24 cellular contexts compared by ENCODE assay signal in the genomic region with DNA sequence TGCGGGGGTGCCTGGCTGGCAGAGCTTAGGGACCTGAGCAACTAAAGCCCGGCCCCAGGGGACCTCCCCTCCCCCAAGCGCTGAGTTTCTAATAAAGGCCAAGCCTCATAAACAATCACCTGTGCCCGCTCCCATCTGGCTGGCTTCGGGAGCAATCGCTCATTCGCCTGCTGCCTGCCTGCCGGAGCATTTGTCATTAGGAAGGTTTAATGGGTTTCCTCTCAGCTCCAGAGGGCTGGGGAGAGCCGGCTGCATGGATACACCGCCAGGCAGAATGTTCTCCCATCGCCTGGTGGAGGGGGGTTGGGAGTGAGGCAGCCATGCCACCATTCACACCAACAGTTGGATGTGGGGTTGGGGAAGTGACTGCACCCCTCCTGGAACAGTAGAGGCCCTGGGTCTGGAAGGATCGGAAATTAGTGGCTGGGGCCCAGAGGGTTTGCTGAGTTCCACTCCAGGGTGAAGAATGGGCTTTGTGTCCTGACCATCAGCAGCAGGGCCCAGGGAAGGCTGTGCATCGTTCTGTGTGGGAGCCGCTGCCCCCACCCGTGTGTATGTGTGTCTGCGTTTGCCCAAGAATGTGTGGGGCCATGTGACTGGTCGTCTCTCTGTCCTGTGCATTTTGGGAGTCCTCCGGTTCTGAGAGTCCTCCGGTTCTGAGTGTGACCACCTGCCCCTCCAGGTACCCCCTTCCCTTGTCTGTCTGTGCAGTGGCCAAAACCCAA. TPM values are rescaled to one million over a fixed set of nuclear protein-coding genes. Genes with fewer than 3 reads are reported as not detected.
DNase-seq lines count a peak whose midpoint lies in the region; ATAC-seq, FAIRE-seq and TF ChIP-seq lines count a peak whose summit lies in the region.
"Had no signal": no experiment of that assay in that cellular context is flagged by ENCODE, and none has a peak within 500 bp of the region (broad histone marks: within the 10 kb centered on the region; RNA-seq: fewer than 3 reads in every experiment).

No MANE protein-coding gene starts in this region.

- H2BK20ac ChIP-seq in H1 (ENCODE audit: low read length): no peak overlapping the region

- peak overlapping the region; percentile 46 for H3K27ac Mint-ChIP-seq in activated naive CD8-positive, alpha-beta T cell
- no peak overlapping the region for H3K27ac Mint-ChIP-seq in activated naive CD8-positive, alpha-beta T cell treated with anti-CD3 and anti-CD28 coated beads for 36 hours
- H3K27ac Mint-ChIP-seq: activated CD8-positive, alpha-beta memory T cell treated with anti-CD3 and anti-CD28 coated beads, Interleukin-2, amount 10 ng/mL, durations not matched to agents 7 days and 5 days; activated naive CD8-positive, alpha-beta T cell treated with anti-CD3 and anti-CD28 coated beads, Interleukin-2, amount 50 U/mL, for 24 hours; activated T-helper 2 cell treated with anti-CD3 and anti-CD28 coated beads, Interferon-gamma antibody, Interleukin-2, Interleukin-4, amounts not matched to agents 10 μg/mL and 5 μg/mL and 100 μg/mL, durations not matched to agents 14 hours and 24 hours and 36 hours had no signal

- FAIRE-seq in H1 (lab: Jason Lieb, UNC): no peak
- FAIRE-seq: bronchial epithelial cell, G401.6, TTC549, urothelium cell line had no signal

- H4K8ac ChIP-seq in H1 (ENCODE audit: extremely low read depth, insufficient read depth, low read length): peak overlapping the region; percentile 18; the same call in 1 of the 2 replicates

- TF ChIP-seq CTCF in H1 (IDR thresholded peaks at IDR 0.05; ENCODE audit: control extremely low read depth in 1 of 3, insufficient read depth in 1 of 3, low read depth in 1 of 3, low read length in 3 of 3): no peak

- H3K56ac ChIP-seq in H1 (replicated peaks; ENCODE audit: insufficient read length, low read depth, low read length): no peak overlapping the region

- H3K4me3 Mint-ChIP-seq in activated naive CD8-positive, alpha-beta T cell: no peak overlapping the region
- H3K4me3 Mint-ChIP-seq in activated naive CD8-positive, alpha-beta T cell treated with anti-CD3 and anti-CD28 coated beads for 36 hours: no peak overlapping the region
- H3K4me3 Mint-ChIP-seq: activated CD8-positive, alpha-beta memory T cell treated with anti-CD3 and anti-CD28 coated beads, Interleukin-2, amount 10 ng/mL, durations not matched to agents 7 days and 5 days; activated naive CD8-positive, alpha-beta T cell treated with anti-CD3 and anti-CD28 coated beads, Interleukin-2, amount 50 U/mL, for 24 hours had no signal

- no peak overlapping the region for H3K23ac ChIP-seq in H1 (ENCODE audit: insufficient read length)

- WGBS in H1 (ENCODE audit: extremely low coverage in 1 of 2, insufficient coverage in 1 of 2, insufficient read length in 1 of 2, insufficient replicate concordance in 2 of 2, low coverage in 1 of 2, low lambda C conversion rate in 2 of 2, missing lambda C conversion rate in 1 of 2), 2 experiments: 83% methylated on average over 19 of the region's 19 CpGs; no CpG with 5 or more reads in 1 of the 2 experiments

- no peaks in the 10 kb centered on the region for H3K9me3 ChIP-seq in H1 (ENCODE audit: insufficient read depth in 2 of 2, low read depth in 1 of 2, low read length in 1 of 2)
- H3K9me3 ChIP-seq: BE2C, prostate gland had no signal

- no peaks in the 10 kb centered on the region for H3K23me2 ChIP-seq in H1 (ENCODE audit: low read depth, low read length)

- no peaks in the 10 kb centered on the region for H3K79me2 ChIP-seq in H1 (ENCODE audit: control insufficient read depth in 1 of 2, insufficient read depth in 2 of 2, low read length in 2 of 2)

- POLR2A ChIA-PET in H1 (lab: Charles Lee; ENCODE audit: partially characterized antibody): interaction anchor here (0.5 to 1.0 kb wide), 5 partner anchors 12 to 706 kb away, joined by 3 to 5 read pairs (median 3); partner anchors contain the start of gene PIN1

- no peak overlapping the region for H2BK12ac ChIP-seq in H1 (ENCODE audit: low read depth, low read length)

- no peak for DNase-seq in activated naive CD8-positive, alpha-beta T cell treated with anti-CD3 and anti-CD28 coated beads for 36 hours
- DNase-seq in NCI-H524 (lab: John Stamatoyannopoulos, UW): peak; percentile 88 to 98
- no peak for DNase-seq in H1 (ENCODE audit: low read depth in 1 of 2, low spot score in 2 of 2)
- no peak for DNase-seq in left cardiac atrium
- DNase-seq: activated CD4-positive, alpha-beta T cell treated with anti-CD3 and anti-CD28 coated beads for 4 hours; activated CD8-positive, alpha-beta memory T cell treated with anti-CD3 and anti-CD28 coated beads, Interleukin-2, amount 10 ng/mL, durations not matched to agents 7 days and 5 days; activated naive CD8-positive, alpha-beta T cell treated with anti-CD3 and anti-CD28 coated beads, Interleukin-2, amount 50 U/mL, for 24 hours; BE2C; erythroblast; foreskin melanocyte; KBM-7; mesenchymal stem cell; NCI-H1048; stimulated activated CD8-positive, alpha-beta memory T cell treated with anti-CD3 and anti-CD28 coated beads, Interleukin-4, amount 100 ng/mL, for 48 hours had no signal

- H3K36me3 ChIP-seq in H1 (ENCODE audit: control insufficient read depth in 2 of 4, insufficient read depth in 4 of 4, low read length in 3 of 4): peaks cover 0 to 8% (median 0%) of the 10 kb centered on the region in 4 experiments; a peak in 3 of 8 replicates
- H3K36me3 ChIP-seq: prostate gland had no signal

- H3K9me3 Mint-ChIP-seq in activated naive CD8-positive, alpha-beta T cell (ENCODE audit: low read depth): no peaks in the 10 kb centered on the region
- no peaks in the 10 kb centered on the region for H3K9me3 Mint-ChIP-seq in activated naive CD8-positive, alpha-beta T cell treated with anti-CD3 and anti-CD28 coated beads for 36 hours
- H3K9me3 Mint-ChIP-seq: activated naive CD8-positive, alpha-beta T cell treated with anti-CD3 and anti-CD28 coated beads, Interleukin-2, amount 50 U/mL, for 24 hours; activated T-helper 2 cell treated with anti-CD3 and anti-CD28 coated beads, Interferon-gamma antibody, Interleukin-2, Interleukin-4, amounts not matched to agents 10 μg/mL and 5 μg/mL and 100 μg/mL, durations not matched to agents 14 hours and 24 hours and 36 hours had no signal

- H3K9ac ChIP-seq in H1 (replicated peaks in 1 of 4; ENCODE audit: extremely low read depth in 1 of 4, low read depth in 3 of 4, low read length in 3 of 4): no peak overlapping the region

- H3K4me1 Mint-ChIP-seq in activated naive CD8-positive, alpha-beta T cell (ENCODE audit: low read depth): peaks cover 33% of the 10 kb centered on the region
- H3K4me1 Mint-ChIP-seq in activated naive CD8-positive, alpha-beta T cell treated with anti-CD3 and anti-CD28 coated beads for 36 hours: peaks cover 17% of the 10 kb centered on the region

- no peaks in the 10 kb centered on the region for H3K27me3 ChIP-seq in H1 (replicated peaks in 1 of 4; ENCODE audit: control insufficient read depth in 3 of 4, extremely low read depth in 1 of 4, insufficient read depth in 3 of 4, low read length in 3 of 4)
- H3K27me3 ChIP-seq: BE2C had no signal

- H3K14ac ChIP-seq in H1 (ENCODE audit: insufficient read length): no peak overlapping the region

- no peak overlapping the region for H4K5ac ChIP-seq in H1 (ENCODE audit: insufficient read length, low read depth, low read length)

- no peak overlapping the region; a peak in 1 of 4 replicates for H3K4me2 ChIP-seq in H1 (ENCODE audit: insufficient read depth in 1 of 2, low read depth in 2 of 2, low read length in 2 of 2)

- ATAC-seq in GM21717 (IDR thresholded peaks at IDR 0.05; ENCODE audit: unreplicated experiment) (no peak), left cardiac atrium (no peak), GM18873 (IDR thresholded peaks at IDR 0.05; ENCODE audit: low FRiP score, unreplicated experiment) (no peak)
- ATAC-seq: activated CD8-positive, alpha-beta memory T cell treated with anti-CD3 and anti-CD28 coated beads, Interleukin-2, amount 10 ng/mL, durations not matched to agents 7 days and 5 days; activated naive CD8-positive, alpha-beta T cell treated with anti-CD3 and anti-CD28 coated beads, Interleukin-2, amount 50 U/mL, for 24 hours had no signal

- no peaks in the 10 kb centered on the region; the same call in 1 of the 2 replicates for H3K79me1 ChIP-seq in H1 (ENCODE audit: low read depth, low read length)

- H2BK15ac ChIP-seq in H1 (ENCODE audit: low read length): no peak overlapping the region

- H3K27ac ChIP-seq in H1 (ENCODE audit: low read depth, low read length) (no peak overlapping the region), temporal lobe (ENCODE audit: low read depth, low read length) (peak overlapping the region; percentile 79)
- H3K27ac ChIP-seq: prostate gland had no signal

- no peaks in the 10 kb centered on the region for H3K27me3 Mint-ChIP-seq in activated naive CD8-positive, alpha-beta T cell
- H3K27me3 Mint-ChIP-seq in activated naive CD8-positive, alpha-beta T cell treated with anti-CD3 and anti-CD28 coated beads for 36 hours: no peaks in the 10 kb centered on the region
- H3K27me3 Mint-ChIP-seq: activated CD8-positive, alpha-beta memory T cell treated with anti-CD3 and anti-CD28 coated beads, Interleukin-2, amount 10 ng/mL, durations not matched to agents 7 days and 5 days; activated naive CD8-positive, alpha-beta T cell treated with anti-CD3 and anti-CD28 coated beads, Interleukin-2, amount 50 U/mL, for 24 hours had no signal

- intact Hi-C loops in left cardiac atrium (cut with DNase I): no loop called here

- no peak overlapping the region for H2AFZ ChIP-seq in H1 (ENCODE audit: low read length)

- CTCF ChIA-PET in H1 (lab: Charles Lee; ENCODE audit: partially characterized antibody): interaction anchor here (1.1 to 1.7 kb wide), 3 partner anchors 54 to 150 kb away, joined by 3 to 5 read pairs (median 3); no protein-coding TSS in a partner anchor

- peaks cover 3% of the 10 kb centered on the region for H3K36me3 Mint-ChIP-seq in activated naive CD8-positive, alpha-beta T cell
- peaks cover 3% of the 10 kb centered on the region for H3K36me3 Mint-ChIP-seq in activated naive CD8-positive, alpha-beta T cell treated with anti-CD3 and anti-CD28 coated beads for 36 hours

- H3K4me3 ChIP-seq in H1 (ENCODE audit: extremely low read depth in 1 of 4, insufficient read depth in 2 of 4, low read depth in 3 of 4, low read length in 4 of 4): no peak overlapping the region
- H3K4me3 ChIP-seq: prostate gland had no signal

- peaks cover 0 to 16% (median 9%) of the 10 kb centered on the region in 4 experiments; a peak in 6 of 7 replicates for H3K4me1 ChIP-seq in H1 (replicated peaks in 1 of 4; ENCODE audit: control insufficient read depth in 3 of 4, insufficient read depth in 4 of 4, low read length in 3 of 4)
- H3K4me1 ChIP-seq: BE2C, prostate gland had no signal

- H4K91ac ChIP-seq in H1 (replicated peaks; ENCODE audit: insufficient read length, low read length): no peak overlapping the region

- no peak overlapping the region for H2BK120ac ChIP-seq in H1 (replicated peaks; ENCODE audit: low read depth, low read length)

- no peak overlapping the region for H2BK5ac ChIP-seq in H1 (ENCODE audit: low read depth, low read length)

- H4K20me1 ChIP-seq in H1 (replicated peaks in 1 of 2; ENCODE audit: control insufficient read depth in 1 of 2, insufficient read depth in 2 of 2, low read length in 2 of 2): peaks cover 14 to 23% of the 10 kb centered on the region in 2 experiments

- no peak for TF ChIP-seq POLR2A in H1 (IDR thresholded peaks at IDR 0.05; ENCODE audit: control extremely low read depth in 1 of 2, low read depth in 2 of 2, low read length in 2 of 2)

- no peak overlapping the region for H3K18ac ChIP-seq in H1 (ENCODE audit: extremely low read depth, low read length)

- no peak overlapping the region for H2AK5ac ChIP-seq in H1 (ENCODE audit: low read depth, low read length)

- TF ChIP-seq RAD21 in H1 (IDR thresholded peaks at IDR 0.05 in 1 of 2, conservative IDR thresholded peaks at IDR 0.05 in 1 of 2; ENCODE audit: low read depth in 2 of 2, low read length in 2 of 2): no peak

- TF ChIP-seq EP300 in H1 (IDR thresholded peaks at IDR 0.05; ENCODE audit: borderline replicate concordance in 1 of 2, low read depth in 2 of 2, low read length in 2 of 2): no peak

- H3K4ac ChIP-seq in H1 (replicated peaks; ENCODE audit: insufficient read length, low read depth, low read length): peak overlapping the region; percentile 65

RNA-seq across cellular contexts. Expression of gene PIN1, which starts 15.3 kb away (rescaled TPM):
- total RNA-seq in activated naive CD8-positive, alpha-beta T cell treated with anti-CD3 and anti-CD28 coated beads for 36 hours: 10 to 100 TPM; 85.5 to 90.9 TPM
- total RNA-seq in H1 (2021; fragmentation: NEBNext Ultra II Directional; extraction: Animal tissue kit (Norgen Biotek cat#: 25700)): 78.3 and 88.0 TPM in 2 replicates
- 90.8 and 124 TPM in 2 replicates for polyA plus RNA-seq in H1 (2011; rRNA removed)
- polyA plus RNA-seq in H1 (2011; cell fraction: cytosol; rRNA removed): 145 TPM
- polyA plus RNA-seq in H1 (2011; cell fraction: nucleus; rRNA removed): 106 TPM
- 53.3 to 94.4 TPM (median 91.8 TPM) in 4 replicates for polyA plus RNA-seq in H1 (2012, experiment 1 of 2)
- 98.1 TPM for polyA plus RNA-seq in H1 (2012, experiment 2 of 2)
- polyA plus RNA-seq in H1 (2013, experiment 1 of 2): 64.9 TPM
- 61.6 TPM for polyA plus RNA-seq in H1 (2013, experiment 2 of 2)
- 16.1 and 18.6 TPM in 2 replicates for polyA minus RNA-seq in H1 (2011; rRNA and poly(A)+ RNA removed)
- polyA minus RNA-seq in H1 (2011; cell fraction: cytosol; rRNA and poly(A)+ RNA removed): 40.0 TPM
- 29.8 TPM for polyA minus RNA-seq in H1 (2011; cell fraction: nucleus; rRNA and poly(A)+ RNA removed)
- 72.5 TPM for total RNA-seq in temporal lobe
- total RNA-seq in left cardiac atrium: 10 to 100 TPM; 73.7 to 74.9 TPM

RNA-seq across cellular contexts. Expression of gene UBL5, which starts 22.7 kb away (rescaled TPM):
- total RNA-seq in activated naive CD8-positive, alpha-beta T cell treated with anti-CD3 and anti-CD28 coated beads for 36 hours: 100 to 1,000 TPM; 344 to 347 TPM
- total RNA-seq in H1 (2021; fragmentation: NEBNext Ultra II Directional; extraction: Animal tissue kit (Norgen Biotek cat#: 25700)): 384 and 416 TPM in 2 replicates
- 1,137 and 1,209 TPM in 2 replicates for polyA plus RNA-seq in H1 (2011; rRNA removed)
- polyA plus RNA-seq in H1 (2011; cell fraction: cytosol; rRNA removed): 1,381 TPM
- polyA plus RNA-seq in H1 (2011; cell fraction: nucleus; rRNA removed): 379 TPM
- 570 to 950 TPM (median 731 TPM) in 4 replicates for polyA plus RNA-seq in H1 (2012, experiment 1 of 2)
- polyA plus RNA-seq in H1 (2012, experiment 2 of 2): 3,120 TPM
- 427 TPM for polyA plus RNA-seq in H1 (2013, experiment 1 of 2)
- 439 TPM for polyA plus RNA-seq in H1 (2013, experiment 2 of 2)
- polyA minus RNA-seq in H1 (2011; rRNA and poly(A)+ RNA removed): 103 and 118 TPM in 2 replicates
- 80.6 TPM for polyA minus RNA-seq in H1 (2011; cell fraction: cytosol; rRNA and poly(A)+ RNA removed)
- polyA minus RNA-seq in H1 (2011; cell fraction: nucleus; rRNA and poly(A)+ RNA removed): 77.9 TPM
- total RNA-seq in temporal lobe (108 TPM), left cardiac atrium (100 to 1,000 TPM; 414 to 466 TPM)

RNA-seq across cellular contexts. Expression of gene FBXL12, which starts 31.5 kb away (rescaled TPM):
- 10 to 100 TPM; 26.4 to 30.5 TPM for total RNA-seq in activated naive CD8-positive, alpha-beta T cell treated with anti-CD3 and anti-CD28 coated beads for 36 hours
- total RNA-seq in H1 (2021; fragmentation: NEBNext Ultra II Directional; extraction: Animal tissue kit (Norgen Biotek cat#: 25700)): 24.6 and 26.7 TPM in 2 replicates
- polyA plus RNA-seq in H1 (2011; rRNA removed): 62.3 and 89.1 TPM in 2 replicates
- polyA plus RNA-seq in H1 (2011; cell fraction: cytosol; rRNA removed): 56.8 TPM
- polyA plus RNA-seq in H1 (2011; cell fraction: nucleus; rRNA removed): 59.7 TPM
- polyA plus RNA-seq in H1 (2012, experiment 1 of 2): 24.8 to 33.5 TPM (median 30.6 TPM) in 4 replicates
- 29.7 TPM for polyA plus RNA-seq in H1 (2012, experiment 2 of 2)
- 25.9 TPM for polyA plus RNA-seq in H1 (2013, experiment 1 of 2)
- 25.4 TPM for polyA plus RNA-seq in H1 (2013, experiment 2 of 2)
- 11.2 and 13.5 TPM in 2 replicates for polyA minus RNA-seq in H1 (2011; rRNA and poly(A)+ RNA removed)
- polyA minus RNA-seq in H1 (2011; cell fraction: cytosol; rRNA and poly(A)+ RNA removed): 12.6 TPM
- 20.7 TPM for polyA minus RNA-seq in H1 (2011; cell fraction: nucleus; rRNA and poly(A)+ RNA removed)
- 3.7 TPM for total RNA-seq in temporal lobe
- 10 to 100 TPM; 12.8 to 14.5 TPM for total RNA-seq in left cardiac atrium

Comparison
In these comparisons a context has a peak if more than half of its experiments do, and no peak if none do; other contexts are left out.
1. DNase-seq: peak in NCI-H524 (2 of 2); none in activated naive CD8-positive, alpha-beta T cell treated with anti-CD3 and anti-CD28 coated beads for 36 hours (single experiment), H1 (0 of 2) and left cardiac atrium (single experiment).